In the genomic region with DNA sequence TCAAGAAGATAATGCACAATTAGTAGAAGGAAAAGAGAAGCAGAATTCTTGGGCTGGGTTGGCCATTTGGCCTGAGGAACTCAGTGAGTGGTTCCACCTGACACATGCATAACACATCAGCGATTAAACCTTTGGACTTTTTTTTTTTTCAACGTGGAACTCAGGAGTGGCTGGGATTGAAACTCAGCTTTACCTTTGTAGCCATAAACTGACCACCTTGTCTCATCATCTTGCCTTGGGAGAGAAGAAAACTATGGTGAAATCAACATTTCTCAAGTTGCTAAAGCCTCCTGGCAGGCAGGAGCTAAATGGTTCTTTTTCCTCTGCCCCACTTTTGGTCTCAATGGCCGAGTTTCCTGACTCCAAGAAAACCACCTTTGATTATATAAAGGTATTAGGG, we compare ENCODE assay signal across 9 cellular contexts. TPM values are rescaled to one million over a fixed set of nuclear protein-coding genes. Genes with fewer than 3 reads are reported as not detected.
DNase-seq lines count a peak whose midpoint lies in the region; ATAC-seq, FAIRE-seq and TF ChIP-seq lines count a peak whose summit lies in the region.
"Had no signal": no experiment of that assay in that cellular context is flagged by ENCODE, and none has a peak within 500 bp of the region (broad histone marks: within the 10 kb centered on the region; RNA-seq: fewer than 3 reads in every experiment).

No MANE protein-coding gene starts in this region.

- POLR2A ChIA-PET in K562 (lab: Yijun Ruan, JAX): interaction anchor here (0.6 kb wide), 1 partner anchor 119 kb away, joined by 3 read pairs; no protein-coding TSS in a partner anchor

- H3K4me1 ChIP-seq in K562 (replicated peaks in 1 of 2; ENCODE audit: control insufficient read depth in 2 of 2, insufficient read depth in 2 of 2, low read length in 2 of 2) (peaks cover 0 to 10% of the 10 kb centered on the region in 2 experiments; a peak in 3 of 5 replicates), tibial artery (peaks cover 0 to 62% (median 20%) of the 10 kb centered on the region in 4 donors)

- peak; percentile 59 for DNase-seq in activated CD4-positive, alpha-beta T cell treated with anti-CD3 and anti-CD28 coated beads, Interleukin-2, amount 10 ng/mL, durations not matched to agents 24 days and 14 days
- DNase-seq in activated CD4-positive, alpha-beta T cell treated with anti-CD3 and anti-CD28 coated beads, Interleukin-2, amount 50 U/mL, for 48 hours: no peak
- no peak for DNase-seq in K562 (ENCODE audit: extremely low read depth in 1 of 4, low spot score in 3 of 4)
- DNase-seq in left lobe of liver (ENCODE audit: low spot score): no peak
- DNase-seq in tibial artery: no peak
- no peak for DNase-seq in NCI-H2081 (lab: John Stamatoyannopoulos, UW)
- DNase-seq in GM12892 (ENCODE audit: insufficient read length): no peak

- in situ Hi-C loops in K562 (cut with MboI): no loop called here

- peak overlapping the region; percentile 41 for H3K27ac Mint-ChIP-seq in activated CD4-positive, alpha-beta T cell treated with anti-CD3 and anti-CD28 coated beads, Interleukin-2, amount 10 ng/mL, durations not matched to agents 24 days and 14 days

- CTCF ChIA-PET in K562 (lab: Yijun Ruan, JAX; ENCODE audit: low intra/inter-chr PET ratio): no interaction called here

- H3K9me3 ChIP-seq in K562 (replicated peaks; ENCODE audit: control insufficient read depth, insufficient read depth, low read depth, low read length) (no peaks in the 10 kb centered on the region), tibial artery (no peaks in the 10 kb centered on the region)

- intact Hi-C loops in activated CD4-positive, alpha-beta T cell treated with anti-CD3 and anti-CD28 coated beads, Interleukin-2, amount 10 ng/mL, durations not matched to agents 24 days and 14 days (cut with micrococcal nuclease): loop anchor here (2.0 to 5.0 kb wide), 8 partner anchors 49 to 1006 kb away; partner anchors contain the start of genes PGM2 and RELL1
- intact Hi-C loops in K562 (cut with micrococcal nuclease): loop anchor here (5.0 kb wide), 1 partner anchor 174 kb away; no protein-coding TSS in a partner anchor
- intact Hi-C loops in tibial artery (cut with DNase I; ENCODE audit: low total_unique reads): loop anchor here (10.0 kb wide), 1 partner anchor 152 kb away; the partner anchor contains the start of gene PGM2

- H3K4me3 Mint-ChIP-seq in activated CD4-positive, alpha-beta T cell treated with anti-CD3 and anti-CD28 coated beads, Interleukin-2, amount 10 ng/mL, durations not matched to agents 24 days and 14 days: peak overlapping the region; percentile 58

- no peaks in the 10 kb centered on the region for H4K20me1 ChIP-seq in K562 (replicated peaks; ENCODE audit: control insufficient read depth, insufficient read depth, low read length)

- TF ChIP-seq POLR2A in K562 (conservative IDR thresholded peaks at IDR 0.05) (no peak), GM12892 (IDR thresholded peaks at IDR 0.05; ENCODE audit: low read depth, low read length) (no peak)

- 9% methylated on average over 3 of the region's 3 CpGs for WGBS in K562 (ENCODE audit: insufficient coverage, low coverage, missing lambda C conversion rate)

- peaks cover 16 to 24% of the 10 kb centered on the region in 2 experiments; a peak in 4 of 5 replicates for H3K27me3 ChIP-seq in K562 (ENCODE audit: control insufficient read depth in 2 of 2, insufficient read depth in 2 of 2, low read length in 2 of 2)
- no peaks in the 10 kb centered on the region for H3K27me3 ChIP-seq in tibial artery

- H3K27ac ChIP-seq in K562 (ENCODE audit: extremely low read depth, low read depth, low read length) (no peak overlapping the region), tibial artery (peak overlapping the region; percentile 93 to 97)

- FAIRE-seq in K562 (lab: Jason Lieb, UNC) (peak; percentile 67), GM12892 (lab: Jason Lieb, UNC) (no peak)

- no peaks in the 10 kb centered on the region for H3K9me1 ChIP-seq in K562 (ENCODE audit: control insufficient read depth, insufficient read depth, low read length)

- no peaks in the 10 kb centered on the region for H3K9me3 Mint-ChIP-seq in activated CD4-positive, alpha-beta T cell treated with anti-CD3 and anti-CD28 coated beads, Interleukin-2, amount 10 ng/mL, durations not matched to agents 24 days and 14 days

- H3K36me3 ChIP-seq in K562 (ENCODE audit: control insufficient read depth, insufficient read depth, low read length) (no peaks in the 10 kb centered on the region), tibial artery (no peaks in the 10 kb centered on the region)

- no peak for TF ChIP-seq EP300 in K562 (IDR thresholded peaks at IDR 0.05; ENCODE audit: low read length)

- peaks cover 2% of the 10 kb centered on the region for H3K27me3 Mint-ChIP-seq in activated CD4-positive, alpha-beta T cell treated with anti-CD3 and anti-CD28 coated beads, Interleukin-2, amount 10 ng/mL, durations not matched to agents 24 days and 14 days

- H3K4me1 Mint-ChIP-seq in activated CD4-positive, alpha-beta T cell treated with anti-CD3 and anti-CD28 coated beads, Interleukin-2, amount 10 ng/mL, durations not matched to agents 24 days and 14 days: peaks cover 19% of the 10 kb centered on the region

- no TSS peak for BruUV-seq in K562 (replicated peaks; lab: Mats Ljungman, UMichigan)

- TF ChIP-seq CTCF in K562 (IDR thresholded peaks at IDR 0.05 in 2 of 3, conservative IDR thresholded peaks at IDR 0.05 in 1 of 3; ENCODE audit: insufficient read depth in 2 of 3, low read depth in 1 of 3, low read length in 3 of 3) (no peak), tibial artery (IDR thresholded peaks at IDR 0.05) (no peak)

- peak overlapping the region; percentile 28; the same call in 1 of the 2 replicates for H3K4me3 ChIP-seq in K562
- peak overlapping the region; percentile 82 to 95 for H3K4me3 ChIP-seq in tibial artery

- H3K9ac ChIP-seq in K562 (ENCODE audit: insufficient read depth in 1 of 2, low read depth in 2 of 2, low read length in 2 of 2): peak overlapping the region in 1 of 2 experiments; percentile 24; a peak in 1 of 4 replicates

- peak overlapping the region; percentile 63 for H2AFZ ChIP-seq in K562 (ENCODE audit: low read depth, low read length)

- H3K36me3 Mint-ChIP-seq in activated CD4-positive, alpha-beta T cell treated with anti-CD3 and anti-CD28 coated beads, Interleukin-2, amount 10 ng/mL, durations not matched to agents 24 days and 14 days (ENCODE audit: low read depth): peaks cover 2% of the 10 kb centered on the region

- no peak overlapping the region for H3K4me2 ChIP-seq in K562 (ENCODE audit: insufficient read depth, low read length)

- H3K79me2 ChIP-seq in K562 (ENCODE audit: control insufficient read depth, insufficient read depth, low read length): no peaks in the 10 kb centered on the region

- ATAC-seq in K562 (no peak), left lobe of liver (peak; percentile 56), GM19452 (IDR thresholded peaks at IDR 0.05; ENCODE audit: unreplicated experiment) (no peak)

- TF ChIP-seq RAD21 in K562 (CRISPR knock-in tag; conservative IDR thresholded peaks at IDR 0.05 in 1 of 2, IDR thresholded peaks at IDR 0.05 in 1 of 2): no peak

TF ChIP-seq in K562, 482 proteins besides CTCF, POLR2A, EP300 and RAD21:
- TF ChIP-seq NFRKB (IDR thresholded peaks at IDR 0.05; ENCODE audit: low read depth): no peak
- no peak for TF ChIP-seq TCF3 (CRISPR knock-in tag; IDR thresholded peaks at IDR 0.05)
- TF ChIP-seq BCL6 (CRISPR knock-in tag; IDR thresholded peaks at IDR 0.05): no peak
- TF ChIP-seq ZNF133 (CRISPR knock-in tag; IDR thresholded peaks at IDR 0.05): no peak
- TF ChIP-seq MEIS2 (IDR thresholded peaks at IDR 0.05; ENCODE audit: partially characterized antibody): no peak
- TF ChIP-seq BHLHE40 (IDR thresholded peaks at IDR 0.05; ENCODE audit: low read length): no peak
- no peak for TF ChIP-seq ARHGAP35 (IDR thresholded peaks at IDR 0.05; ENCODE audit: partially characterized antibody)
- TF ChIP-seq ARNT (IDR thresholded peaks at IDR 0.05): no peak
- TF ChIP-seq TEAD2 (tag; IDR thresholded peaks at IDR 0.05): no peak
- TF ChIP-seq RNF2 (IDR thresholded peaks at IDR 0.05): no peak
- no peak for TF ChIP-seq FOXO4 (CRISPR knock-in tag; IDR thresholded peaks at IDR 0.05)
- TF ChIP-seq MEF2A (IDR thresholded peaks at IDR 0.05; ENCODE audit: control insufficient read depth, low read depth, low read length): no peak
TF ChIP-seq in K562: peak in this region for 0.

RNA-seq across cellular contexts. Expression of gene PTTG2, which starts 16.3 kb away (rescaled TPM):
- 0.31 and 0.63 TPM in 2 replicates for total RNA-seq in activated CD4-positive, alpha-beta T cell treated with anti-CD3 and anti-CD28 coated beads, Interleukin-2, amount 10 ng/mL, durations not matched to agents 24 days and 14 days
- total RNA-seq in K562 (2011; cell fraction: chromatin; rRNA removed; ENCODE audit: low replicate concordance): not detected in 2 replicates
- not detected in 2 replicates for total RNA-seq in K562 (2011; cell fraction: nucleolus; rRNA removed)
- not detected in 2 replicates for total RNA-seq in K562 (2011; cell fraction: nucleoplasm; rRNA removed)
- total RNA-seq in K562 (2014; rRNA removed) (not detected in 2 replicates), K562 (2014; rRNA removed; fragmentation: Illumina TruSeq; extraction: Trizol) (not detected in 2 replicates), K562 (2015; rRNA removed; fragmentation: Illumina TruSeq; extraction: Trizol) (not detected in 2 replicates), K562 (2021) (not detected in 2 replicates), left lobe of liver (not detected)
- polyA plus RNA-seq in K562 (2011; rRNA removed) (not detected in 2 replicates), K562 (2014; fragmentation: Illumina TruSeq; extraction: Trizol) (not detected in 2 replicates), K562 (2014; fragmentation: Nextera tagmentation; extraction: Ambion mirVana) (not detected), K562 (2014; rRNA removed) (not detected in 2 replicates)
- polyA plus RNA-seq in K562 (2011; cell fraction: cytosol; rRNA removed): not detected in 2 replicates
- polyA plus RNA-seq in K562 (2011; cell fraction: nucleus; rRNA removed): not detected in 2 replicates
- polyA plus RNA-seq in K562 (2012): not detected in 2 replicates
- not detected in 2 replicates for polyA minus RNA-seq in K562 (2011; rRNA and poly(A)+ RNA removed)
- polyA minus RNA-seq in K562 (2011; cell fraction: cytosol; rRNA and poly(A)+ RNA removed): not detected in 2 replicates
- not detected in 2 replicates for polyA minus RNA-seq in K562 (2011; cell fraction: nucleus; rRNA and poly(A)+ RNA removed)
- not detected for polyA plus RNA-seq in GM12892 (2012; ENCODE audit: missing spikeins)
- total RNA-seq: temporal lobe had no signal
